10 cellular contexts compared by ENCODE assay signal in genomic region chr6:52992980-52993379, GRCh38. TPM values are rescaled to one million over a fixed set of nuclear protein-coding genes. Genes with fewer than 3 reads are reported as not detected.
DNase-seq lines count a peak whose midpoint lies in the region; ATAC-seq and TF ChIP-seq lines count a peak whose summit lies in the region.
"Had no signal": no experiment of that assay in that cellular context is flagged by ENCODE, and none has a peak within 500 bp of the region (broad histone marks: within the 10 kb centered on the region; RNA-seq: fewer than 3 reads in every experiment).

No MANE protein-coding gene starts in this region.

- H3K79me2 ChIP-seq in fibroblast of lung (ENCODE audit: control insufficient read depth, insufficient read depth, low read length), result peaks cover 7% of the 10 kb centered on the region

- H3K9ac ChIP-seq in fibroblast of lung (ENCODE audit: insufficient read depth, low read length) (no peak overlapping the region), skeletal muscle satellite cell (ENCODE audit: low read depth, low read length) (peak overlapping the region; percentile 91)

- H2AFZ ChIP-seq in fibroblast of lung (ENCODE audit: low read length), result no peak overlapping the region

- TF ChIP-seq CTCF in RWPE2 (IDR thresholded peaks at IDR 0.05; ENCODE audit: poor library complexity, severe bottlenecking) (no peak), fibroblast of lung (conservative IDR thresholded peaks at IDR 0.05 in 1 of 2, IDR thresholded peaks at IDR 0.05 in 1 of 2; ENCODE audit: low read depth in 1 of 2, low read length in 2 of 2) (no peak)

- H3K4me3 ChIP-seq in RWPE2 (ENCODE audit: severe bottlenecking) (no peak overlapping the region), fibroblast of lung (replicated peaks in 1 of 4; ENCODE audit: control extremely low read depth in 1 of 4, insufficient read depth in 1 of 4, low read depth in 3 of 4, low read length in 4 of 4) (peak overlapping the region in 3 of 4 experiments; percentile 78 to 92 (median 81)), skeletal muscle satellite cell (ENCODE audit: low read length) (peak overlapping the region; percentile 77)

- H4K20me1 ChIP-seq in fibroblast of lung (ENCODE audit: control insufficient read depth, extremely low read depth, insufficient read depth, low read length), result no peaks in the 10 kb centered on the region

- H3K4me1 ChIP-seq in RWPE2 (ENCODE audit: insufficient read depth, poor library complexity, severe bottlenecking) (peaks cover 29% of the 10 kb centered on the region), fibroblast of lung (ENCODE audit: control insufficient read depth, extremely low read depth, insufficient read depth, low read length) (peaks cover 3% of the 10 kb centered on the region), skeletal muscle satellite cell (ENCODE audit: control insufficient read depth, insufficient read depth, low read length) (peaks cover 34% of the 10 kb centered on the region)

- H3K27ac ChIP-seq in RWPE2 (ENCODE audit: poor library complexity, severe bottlenecking) (peak overlapping the region; percentile 77), fibroblast of lung (ENCODE audit: insufficient read depth, low read length) (peak overlapping the region; percentile 99)

- peak; percentile 40 for DNase-seq in H4 (ENCODE audit: low spot score)
- DNase-seq in RWPE2 (ENCODE audit: low spot score), result no peak
- peak; percentile 53 to 87 for DNase-seq in fibroblast of lung (ENCODE audit: low read depth in 2 of 2)
- no peak for DNase-seq in C1 segment of cervical spinal cord (lab: John Stamatoyannopoulos, UW)
- DNase-seq in NCI-H146 treated with DMSO at 0.1 percent for 48 hours (lab: John Stamatoyannopoulos, UW; ENCODE audit: unreplicated experiment), result no peak
- no peak for DNase-seq in NCI-H82 treated with DMSO at 0.1 percent for 48 hours (lab: John Stamatoyannopoulos, UW; ENCODE audit: unreplicated experiment)
- DNase-seq: activated CD4-positive, alpha-beta T cell treated with anti-CD3 and anti-CD28 coated beads for 48 hours; cortex of kidney; GOT3 had no signal

- H3K4me2 ChIP-seq in fibroblast of lung (ENCODE audit: extremely low read depth, insufficient read depth, low read length) (peak overlapping the region; percentile 97), skeletal muscle satellite cell (ENCODE audit: low read length) (peak overlapping the region; percentile 77)

- no peaks in the 10 kb centered on the region for H3K9me3 ChIP-seq in RWPE2 (ENCODE audit: severe bottlenecking)
- no peaks in the 10 kb centered on the region for H3K9me3 ChIP-seq in fibroblast of lung (ENCODE audit: control insufficient read depth, insufficient read depth, low read depth, low read length)
- no peaks in the 10 kb centered on the region for H3K9me3 ChIP-seq in skeletal muscle satellite cell (replicated peaks; ENCODE audit: low read length)

- no peak for ATAC-seq in RWPE2 (ENCODE audit: low read depth)

- H3K27me3 ChIP-seq in RWPE2 (ENCODE audit: insufficient read depth, poor library complexity, severe bottlenecking) (no peaks in the 10 kb centered on the region), fibroblast of lung (ENCODE audit: control insufficient read depth, insufficient read depth, low read length) (no peaks in the 10 kb centered on the region), skeletal muscle satellite cell (ENCODE audit: control insufficient read depth, insufficient read depth, low read length) (no peaks in the 10 kb centered on the region)

- H3K36me3 ChIP-seq in RWPE2 (ENCODE audit: low read depth) (peaks cover 10% of the 10 kb centered on the region), fibroblast of lung (ENCODE audit: control insufficient read depth, insufficient read depth, low read length) (no peaks in the 10 kb centered on the region), skeletal muscle satellite cell (ENCODE audit: insufficient read depth, low read length) (peaks cover 23% of the 10 kb centered on the region)

RNA-seq across cellular contexts. Expression of gene GSTA4, which starts 2.1 kb away (rescaled TPM):
- 14.9 and 19.2 TPM in 2 replicates for total RNA-seq in H4 (2014; rRNA removed; shearing (Covaris generic))
- 44.9 and 54.0 TPM in 2 replicates for total RNA-seq in fibroblast of lung
- 47.2 and 51.9 TPM in 2 replicates for polyA plus RNA-seq in fibroblast of lung
- 26.5 and 29.3 TPM in 2 replicates for polyA plus RNA-seq in fibroblast of lung (2012)
- polyA minus RNA-seq in fibroblast of lung (ENCODE audit: low replicate concordance), result 2.2 and 4.1 TPM in 2 replicates
- 35.6 and 45.1 TPM in 2 replicates for total RNA-seq in skeletal muscle satellite cell (2012; rRNA removed)

Comparison
In these comparisons a context has a peak if more than half of its experiments do, and no peak if none do; other contexts are left out.
1. DNase-seq: peak in H4 (single experiment) and fibroblast of lung (2 of 2); none in RWPE2 (single experiment), C1 segment of cervical spinal cord (0 of 14), NCI-H146 treated with DMSO at 0.1 percent for 48 hours (single experiment) and NCI-H82 treated with DMSO at 0.1 percent for 48 hours (single experiment).